9 cellular contexts compared by ENCODE assay signal in genomic region chr9:83062011-83062652, GRCh38. TPM values are rescaled to one million over a fixed set of nuclear protein-coding genes. Genes with fewer than 3 reads are reported as not detected.
DNase-seq lines count a peak whose midpoint lies in the region; ATAC-seq and TF ChIP-seq lines count a peak whose summit lies in the region.
"Had no signal": no experiment of that assay in that cellular context is flagged by ENCODE, and none has a peak within 500 bp of the region (broad histone marks: within the 10 kb centered on the region; RNA-seq: fewer than 3 reads in every experiment).

No MANE protein-coding gene starts in this region.

- TF ChIP-seq POLR2A in IMR-90 (IDR thresholded peaks at IDR 0.05; ENCODE audit: low read depth, low read length) (no peak), lower leg skin (IDR thresholded peaks at IDR 0.05) (no peak)

- H3K9me3 Mint-ChIP-seq in brain: peaks cover 0 to 12% (median 5%) of the 10 kb centered on the region in 5 experiments

- peak overlapping the region; percentile 78 for H2AFZ ChIP-seq in IMR-90 (replicated peaks; ENCODE audit: low read length, poor library complexity)

- no peak overlapping the region for H4K8ac ChIP-seq in IMR-90 (ENCODE audit: low read depth in 2 of 2, low read length in 2 of 2)

- H3K9me3 ChIP-seq in IMR-90 (ENCODE audit: control insufficient read depth, insufficient read depth, low read length): no peaks in the 10 kb centered on the region
- H3K9me3 ChIP-seq in T-helper 17 cell (ENCODE audit: control insufficient read depth, low read length, poor library complexity, severe bottlenecking): no peaks in the 10 kb centered on the region

- H3K36me3 Mint-ChIP-seq in brain (no peaks in the 10 kb centered on the region), T-helper 17 cell (ENCODE audit: low read depth) (no peaks in the 10 kb centered on the region)
- H3K36me3 Mint-ChIP-seq: naive B cell had no signal

- H3K4me3 Mint-ChIP-seq in brain (peak overlapping the region; percentile 83 to 95 (median 88)), T-helper 17 cell (no peak overlapping the region)

- H3K23ac ChIP-seq in IMR-90 (ENCODE audit: low read depth, low read length): no peak overlapping the region

- H3K4me3 ChIP-seq in IMR-90 (ENCODE audit: insufficient read depth, low read depth, low read length): peak overlapping the region; percentile 40; the same call in 1 of the 2 replicates
- peak overlapping the region; percentile 10 for H3K4me3 ChIP-seq in lower leg skin (ENCODE audit: low read depth, poor library complexity, severe bottlenecking)

- CTCF ChIA-PET in IMR-90 (lab: Yijun Ruan, JAX): no interaction called here

- H2AK5ac ChIP-seq in IMR-90 (ENCODE audit: low read depth, low read length): no peak overlapping the region

- H2BK120ac ChIP-seq in IMR-90 (ENCODE audit: low read depth, low read length): no peak overlapping the region

- in situ Hi-C loops in IMR-90 (cut with MboI; ENCODE audit: low sequenced_read_pairs): no loop called here

- POLR2A ChIA-PET in IMR-90 (lab: Charles Lee; ENCODE audit: unreplicated experiment): no interaction called here

- no peak overlapping the region for H4K5ac ChIP-seq in IMR-90 (ENCODE audit: low read depth, low read length)

- H3K4me2 ChIP-seq in IMR-90 (ENCODE audit: low read depth, low read length): peak overlapping the region; percentile 79

- no peak overlapping the region for H2AK9ac ChIP-seq in IMR-90 (replicated peaks; ENCODE audit: low read depth, low read length, poor library complexity)

- ATAC-seq in IMR-90 (ENCODE audit: low read depth) (peak; percentile 16), HG02938 (IDR thresholded peaks at IDR 0.05; ENCODE audit: unreplicated experiment) (no peak), T-helper 17 cell (no peak)

- H2BK5ac ChIP-seq in IMR-90 (ENCODE audit: low read depth, low read length, poor library complexity, severe bottlenecking): no peak overlapping the region

- H3K9me1 ChIP-seq in IMR-90 (ENCODE audit: insufficient read depth, low read length): no peaks in the 10 kb centered on the region

- no peak overlapping the region for H3K56ac ChIP-seq in IMR-90 (ENCODE audit: extremely low read depth, insufficient read depth, low read length)

- no peak overlapping the region for H3K4ac ChIP-seq in IMR-90 (ENCODE audit: low read depth, low read length)

- H3K27ac Mint-ChIP-seq in brain (peak overlapping the region in 3 of 5 experiments; percentile 34 to 77 (median 55)), T-helper 17 cell (no peak overlapping the region)
- H3K27ac Mint-ChIP-seq: naive B cell had no signal

- H3K27ac ChIP-seq in IMR-90 (ENCODE audit: insufficient read depth, low read length): no peak overlapping the region

- dilution Hi-C loops in IMR-90 (cut with HindIII; ENCODE audit: low sequenced_read_pairs, unreplicated experiment): no loop called here

- no peak for TF ChIP-seq RAD21 in IMR-90 (IDR thresholded peaks at IDR 0.05; ENCODE audit: low read length)

- H2BK20ac ChIP-seq in IMR-90 (ENCODE audit: low read depth, low read length): no peak overlapping the region

- TF ChIP-seq CTCF in IMR-90 (conservative IDR thresholded peaks at IDR 0.05; ENCODE audit: low read depth, low read length) (no peak), brain (conservative IDR thresholded peaks at IDR 0.05) (no peak), lower leg skin (IDR thresholded peaks at IDR 0.05) (no peak)

- no peaks in the 10 kb centered on the region for H3K79me1 ChIP-seq in IMR-90 (ENCODE audit: low read depth in 1 of 2, low read length in 2 of 2)

- no peaks in the 10 kb centered on the region; the same call in 1 of the 2 replicates for H4K20me1 ChIP-seq in IMR-90 (ENCODE audit: insufficient read depth, low read length)

- no peaks in the 10 kb centered on the region for H3K4me1 ChIP-seq in IMR-90 (ENCODE audit: control insufficient read depth, insufficient read depth, low read length)

- BruUV-seq in IMR-90 (replicated peaks; lab: Mats Ljungman, UMichigan): no TSS peak

- peaks cover 33% of the 10 kb centered on the region for H3K27me3 ChIP-seq in IMR-90 (ENCODE audit: control insufficient read depth, insufficient read depth, low read length)

- peaks cover 11% of the 10 kb centered on the region for H3K4me1 Mint-ChIP-seq in brain
- H3K4me1 Mint-ChIP-seq in T-helper 17 cell: no peaks in the 10 kb centered on the region

- 0% methylated on average over 5 of the region's 53 CpGs; no CpG with 5 or more reads in 1 of the 2 experiments for WGBS in IMR-90 (ENCODE audit: extremely low coverage in 2 of 2, insufficient read length in 1 of 2), 2 experiments
- 2% methylated on average over 20 to 49 of the region's 53 CpGs for WGBS in lower leg skin, 2 donors

- intact Hi-C loops in IMR-90 (cut with micrococcal nuclease) (no loop called here), lower leg skin (cut with DNase I; ENCODE audit: low total_unique reads) (no loop called here)

- H3K9ac ChIP-seq in IMR-90 (ENCODE audit: low read depth, low read length): no peak overlapping the region

- H2BK15ac ChIP-seq in IMR-90 (ENCODE audit: low read depth, low read length): no peak overlapping the region

- peak; percentile 18 for DNase-seq in 8988T
- DNase-seq in IMR-90: peak; percentile 18
- no peak for DNase-seq in lower leg skin (ENCODE audit: low spot score in 2 of 2)
- DNase-seq in T-helper 17 cell: no peak
- DNase-seq in activated CD8-positive, alpha-beta memory T cell treated with anti-CD3 and anti-CD28 coated beads, Interleukin-2, amount 50 U/mL, for 4 hours: no peak
- DNase-seq in NOMO-1 (lab: John Stamatoyannopoulos, UW; ENCODE audit: unreplicated experiment in 2 of 2): no peak
- DNase-seq: naive B cell had no signal

- no peak overlapping the region for H3K18ac ChIP-seq in IMR-90 (ENCODE audit: low read depth, low read length)

- H4K91ac ChIP-seq in IMR-90 (ENCODE audit: insufficient read depth, low read depth, low read length): no peak overlapping the region

- no peak overlapping the region for H3K14ac ChIP-seq in IMR-90 (replicated peaks; ENCODE audit: low read depth, low read length)

- H3K36me3 ChIP-seq in IMR-90 (ENCODE audit: control insufficient read depth, insufficient read depth, low read length): no peaks in the 10 kb centered on the region

- peaks cover 86% of the 10 kb centered on the region for H3K27me3 Mint-ChIP-seq in brain
- H3K27me3 Mint-ChIP-seq in T-helper 17 cell: peaks cover 22% of the 10 kb centered on the region

TF ChIP-seq in IMR-90, 13 proteins besides CTCF, POLR2A, EP300 and RAD21:
- TF ChIP-seq MXI1 (IDR thresholded peaks at IDR 0.05; ENCODE audit: borderline replicate concordance, low read depth, low read length): no peak
- TF ChIP-seq, protein P1, sequence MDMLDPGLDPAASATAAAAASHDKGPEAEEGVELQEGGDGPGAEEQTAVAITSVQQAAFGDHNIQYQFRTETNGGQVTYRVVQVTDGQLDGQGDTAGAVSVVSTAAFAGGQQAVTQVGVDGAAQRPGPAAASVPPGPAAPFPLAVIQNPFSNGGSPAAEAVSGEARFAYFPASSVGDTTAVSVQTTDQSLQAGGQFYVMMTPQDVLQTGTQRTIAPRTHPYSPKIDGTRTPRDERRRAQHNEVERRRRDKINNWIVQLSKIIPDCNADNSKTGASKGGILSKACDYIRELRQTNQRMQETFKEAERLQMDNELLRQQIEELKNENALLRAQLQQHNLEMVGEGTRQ (IDR thresholded peaks at IDR 0.05; ENCODE audit: low read depth, low read length): no peak
- no peak for TF ChIP-seq FOS (IDR thresholded peaks at IDR 0.05; ENCODE audit: low read depth, low read length)
- no peak for TF ChIP-seq RFX5 (IDR thresholded peaks at IDR 0.05; ENCODE audit: low read depth, low read length)
- TF ChIP-seq CHD1 (IDR thresholded peaks at IDR 0.05; ENCODE audit: low read depth, low read length): no peak
- no peak for TF ChIP-seq MAFK (IDR thresholded peaks at IDR 0.05; ENCODE audit: low read depth, low read length)
- TF ChIP-seq SMC3 (IDR thresholded peaks at IDR 0.05; ENCODE audit: low read depth, low read length): no peak
- no peak for TF ChIP-seq NFE2L2 (IDR thresholded peaks at IDR 0.05; ENCODE audit: low read depth, low read length)
- no peak for TF ChIP-seq ELK1 (IDR thresholded peaks at IDR 0.05; ENCODE audit: borderline replicate concordance, low read depth, low read length)
- TF ChIP-seq BHLHE40 (IDR thresholded peaks at IDR 0.05; ENCODE audit: low read depth, low read length): no peak
- TF ChIP-seq CEBPB (IDR thresholded peaks at IDR 0.05; ENCODE audit: low read depth, low read length): no peak
- TF ChIP-seq MAZ (IDR thresholded peaks at IDR 0.05; ENCODE audit: borderline replicate concordance, low read depth, low read length): no peak
- TF ChIP-seq RCOR1 (IDR thresholded peaks at IDR 0.05; ENCODE audit: insufficient replicate concordance, low read length): no peak

RNA-seq across cellular contexts. Expression of gene RASEF, which starts 0.8 kb away (rescaled TPM):
- total RNA-seq in IMR-90 (2012; rRNA removed) (under 0.01 TPM in 2 replicates), lower leg skin (1 to 10 TPM; 2.7 to 4.8 (median 3.3) TPM), T-helper 17 cell (not detected)
- polyA plus RNA-seq in IMR-90 (2012; rRNA removed) (0.05 TPM in 1 of 2 replicates, not detected in the other), brain (ENCODE audit: insufficient read depth, low read depth, low replicate concordance) (3.4 TPM)
- not detected in 2 replicates for polyA plus RNA-seq in IMR-90 (2012; cell fraction: cytosol; rRNA removed)
- 0.04 and 0.07 TPM in 2 replicates for polyA plus RNA-seq in IMR-90 (2012; cell fraction: nucleus; rRNA removed; ENCODE audit: low replicate concordance)

Comparison
In these comparisons a context has a peak if more than half of its experiments do, and no peak if none do; other contexts are left out.
1. DNase-seq: peak in 8988T (single experiment) and IMR-90 (single experiment); none in lower leg skin (0 of 2), T-helper 17 cell (0 of 3), activated CD8-positive, alpha-beta memory T cell treated with anti-CD3 and anti-CD28 coated beads, Interleukin-2, amount 50 U/mL, for 4 hours (single experiment) and NOMO-1 (0 of 2).